Comparison of ENCODE assay signal across 6 cellular contexts in genomic region chr7:36910859-36911258, GRCh38.
"Had no signal": no experiment of that assay in that cellular context is flagged by ENCODE, and none has a peak within 500 bp of the region (broad histone marks: within the 10 kb centered on the region; RNA-seq: fewer than 3 reads in every experiment).

No MANE protein-coding gene starts in this region.

- H3K4me3 Mint-ChIP-seq: GM23338, H9, IgD-negative memory B cell had no signal

- H3K4me1 Mint-ChIP-seq: GM23338, H9 had no signal

- H3K9me3 Mint-ChIP-seq: GM23338, H9, IgD-negative memory B cell had no signal

- ATAC-seq: GM23338, HepG2 had no signal

- H3K27ac Mint-ChIP-seq: GM23338, H9 had no signal

- DNase-seq: H9, HCEC 1CT, KBM-7 had no signal

- H3K4me3 ChIP-seq: GM23338 had no signal

- H3K27me3 Mint-ChIP-seq: IgD-negative memory B cell had no signal
